In genomic region chr18:79519751-79520472, GRCh38 we compare ENCODE assay signal across 10 cellular contexts.
A peak's percentile ranks its signal among the peaks of the same experiment; 100 is the strongest.
DNase-seq lines count a peak whose midpoint lies in the region; ATAC-seq, FAIRE-seq and TF ChIP-seq lines count a peak whose summit lies in the region.
"Had no signal": no experiment of that assay in that cellular context is flagged by ENCODE, and none has a peak within 500 bp of the region (broad histone marks: within the 10 kb centered on the region; RNA-seq: fewer than 3 reads in every experiment).

No MANE protein-coding gene starts in this region.

- peaks cover 4% of the 10 kb centered on the region for H3K36me3 Mint-ChIP-seq in T-cell
- no peaks in the 10 kb centered on the region for H3K36me3 Mint-ChIP-seq in mesothelial cell of epicardium

- no peaks in the 10 kb centered on the region for H3K9me3 Mint-ChIP-seq in T-cell
- no peaks in the 10 kb centered on the region for H3K9me3 Mint-ChIP-seq in mesothelial cell of epicardium

- ATAC-seq in T-cell (replicated peaks in 1 of 4) (peak in 1 of 4 experiments; percentile 12), K562 (peak; percentile 83), HG03442 (IDR thresholded peaks at IDR 0.05; ENCODE audit: unreplicated experiment) (no peak), psoas muscle (no peak)

- TF ChIP-seq RAD21 in K562 (CRISPR knock-in tag; conservative IDR thresholded peaks at IDR 0.05 in 1 of 2, IDR thresholded peaks at IDR 0.05 in 1 of 2) = no peak

- peaks cover 23% of the 10 kb centered on the region for H3K27me3 ChIP-seq in AG04450 (ENCODE audit: control insufficient read depth, insufficient read depth, low read length)
- H3K27me3 ChIP-seq in K562 (ENCODE audit: control insufficient read depth in 2 of 2, insufficient read depth in 2 of 2, low read length in 2 of 2) = no peaks in the 10 kb centered on the region
- H3K27me3 ChIP-seq in psoas muscle (ENCODE audit: insufficient read depth in 3 of 3, low read length in 2 of 3) = no peaks in the 10 kb centered on the region

- H3K79me2 ChIP-seq in K562 (ENCODE audit: control insufficient read depth, insufficient read depth, low read length) = no peaks in the 10 kb centered on the region

- no peak for DNase-seq in AG04450 (ENCODE audit: low read depth, low spot score)
- peak in 30 of 34 experiments; percentile 23 to 76 (median 54) for DNase-seq in T-cell
- peak; percentile 20 to 66 (median 29) for DNase-seq in K562 (ENCODE audit: extremely low read depth in 1 of 4, low spot score in 3 of 4)
- no peak for DNase-seq in mesothelial cell of epicardium (ENCODE audit: low spot score in 2 of 2, unreplicated experiment in 2 of 2)
- DNase-seq in RWPE1 (ENCODE audit: low spot score) = no peak
- no peak for DNase-seq in AML-193 (lab: John Stamatoyannopoulos, UW)
- no peak for DNase-seq in psoas muscle
- DNase-seq: NCI-H1694 had no signal

- TF ChIP-seq CTCF in AG04450 (IDR thresholded peaks at IDR 0.05; ENCODE audit: low read depth, low read length) = no peak
- TF ChIP-seq CTCF in K562 (IDR thresholded peaks at IDR 0.05 in 2 of 3, conservative IDR thresholded peaks at IDR 0.05 in 1 of 3; ENCODE audit: insufficient read depth in 2 of 3, low read depth in 1 of 3, low read length in 3 of 3) = no peak
- TF ChIP-seq CTCF in mesothelial cell of epicardium (IDR thresholded peaks at IDR 0.05; ENCODE audit: unreplicated experiment) = no peak
- TF ChIP-seq CTCF in RWPE1 (conservative IDR thresholded peaks at IDR 0.05; ENCODE audit: low read depth) = no peak
- TF ChIP-seq CTCF in psoas muscle (IDR thresholded peaks at IDR 0.05) = no peak

- H3K9me1 ChIP-seq in K562 (ENCODE audit: control insufficient read depth, insufficient read depth, low read length) = no peaks in the 10 kb centered on the region

- CTCF ChIA-PET in AG04450 (lab: Charles Lee) (interaction anchor here (1.0 kb wide), 1 partner anchor 8 kb away, joined by 3 read pairs; no protein-coding TSS in a partner anchor), T-cell (lab: Charles Lee) (interaction anchor here in 1 of 2 donors (0.6 kb wide), 1 partner anchor 95 kb away, joined by 3 read pairs; no protein-coding TSS in a partner anchor), K562 (lab: Yijun Ruan, JAX; ENCODE audit: low intra/inter-chr PET ratio) (interaction anchor here (0.6 kb wide), 1 partner anchor 38 kb away, joined by 4 read pairs; no protein-coding TSS in a partner anchor), RWPE1 (lab: Yijun Ruan, JAX) (no interaction called here)

- H3K36me3 ChIP-seq in K562 (ENCODE audit: control insufficient read depth, insufficient read depth, low read length) (no peaks in the 10 kb centered on the region), psoas muscle (ENCODE audit: insufficient read depth in 1 of 2, low read depth in 1 of 2) (no peaks in the 10 kb centered on the region)

- 31% methylated on average over 11 of the region's 37 CpGs for WGBS in K562 (ENCODE audit: insufficient coverage, low coverage, missing lambda C conversion rate)
- 58 to 65% (median 61%) methylated on average over 37 of the region's 37 CpGs for WGBS in psoas muscle, 3 donors

- H3K27ac ChIP-seq in AG04450 (ENCODE audit: low read depth, low read length) (no peak overlapping the region), K562 (ENCODE audit: extremely low read depth, low read depth, low read length) (peak overlapping the region; percentile 64; the same call in 2 of the 3 replicates), RWPE1 (no peak overlapping the region), psoas muscle (no peak overlapping the region)

- H4K20me1 ChIP-seq in K562 (replicated peaks; ENCODE audit: control insufficient read depth, insufficient read depth, low read length) = no peaks in the 10 kb centered on the region

- no TSS peak for BruUV-seq in K562 (replicated peaks; lab: Mats Ljungman, UMichigan)

- peak; percentile 44 for FAIRE-seq in K562 (lab: Jason Lieb, UNC)
- FAIRE-seq: H54 had no signal

- H2AFZ ChIP-seq in K562 (ENCODE audit: low read depth, low read length) = 0 out of 2 replicates have a peak overlapping the region, but pooled peaks have one; percentile 1

- peak; percentile 47; the same call in 1 of the 2 replicates for TF ChIP-seq EP300 in K562 (IDR thresholded peaks at IDR 0.05; ENCODE audit: low read length)

- H3K9ac ChIP-seq in K562 (ENCODE audit: insufficient read depth in 1 of 2, low read depth in 2 of 2, low read length in 2 of 2) = peak overlapping the region; percentile 51 to 80

- H3K27ac Mint-ChIP-seq in T-cell (peak overlapping the region; percentile 91 to 92), mesothelial cell of epicardium (peak overlapping the region; percentile 78)

- H3K4me1 ChIP-seq in K562 (replicated peaks in 1 of 2; ENCODE audit: control insufficient read depth in 2 of 2, insufficient read depth in 2 of 2, low read length in 2 of 2) (peaks cover 12 to 39% of the 10 kb centered on the region in 2 experiments; a peak in 4 of 5 replicates), psoas muscle (peaks cover 7% of the 10 kb centered on the region)

- H3K4me1 Mint-ChIP-seq in T-cell = peaks cover 71 to 91% (median 89%) of the 10 kb centered on the region in 3 donors
- H3K4me1 Mint-ChIP-seq in mesothelial cell of epicardium = peaks cover 19% of the 10 kb centered on the region

- in situ Hi-C loops in K562 (cut with MboI) = no loop called here

- POLR2A ChIA-PET in AG04450 (lab: Yijun Ruan, JAX) = interaction anchor here (0.6 kb wide), 1 partner anchor 124 kb away, joined by 3 read pairs; the partner anchor contains the start of gene NFATC1
- POLR2A ChIA-PET in T-cell (lab: Charles Lee) = interaction anchor here in 1 of 2 donors (1.6 kb wide), 1 partner anchor 12 kb away, joined by 8 read pairs; no protein-coding TSS in a partner anchor
- POLR2A ChIA-PET in K562 (lab: Yijun Ruan, JAX) = interaction anchor here (0.6 to 1.1 kb wide), 4 partner anchors 40 to 708 kb away, joined by 3 to 5 read pairs (median 3); no protein-coding TSS in a partner anchor
- POLR2A ChIA-PET in RWPE1 (lab: Yijun Ruan, JAX; ENCODE audit: low non-redundant PET) = no interaction called here

- H3K27me3 Mint-ChIP-seq in T-cell = no peaks in the 10 kb centered on the region
- peaks cover 5% of the 10 kb centered on the region for H3K27me3 Mint-ChIP-seq in mesothelial cell of epicardium (ENCODE audit: low read depth)

- intact Hi-C loops in K562 (cut with micrococcal nuclease) = no loop called here
- intact Hi-C loops in psoas muscle (cut with DNase I) = no loop called here

- H3K4me3 Mint-ChIP-seq in T-cell (peak overlapping the region; percentile 69 to 86 (median 71)), mesothelial cell of epicardium (peak overlapping the region; percentile 48)

- H3K9me3 ChIP-seq in AG04450 (ENCODE audit: control insufficient read depth, insufficient read depth, low read length) (peaks cover 16% of the 10 kb centered on the region), K562 (replicated peaks; ENCODE audit: control insufficient read depth, insufficient read depth, low read depth, low read length) (no peaks in the 10 kb centered on the region), psoas muscle (no peaks in the 10 kb centered on the region)

- H3K4me3 ChIP-seq in AG04450 (ENCODE audit: low read depth, low read length) (0 out of 2 replicates have a peak overlapping the region, but pooled peaks have one; percentile 13), K562 (peak overlapping the region; percentile 19), psoas muscle (no peak overlapping the region)

- H3K4me2 ChIP-seq in K562 (ENCODE audit: insufficient read depth, low read length) = peak overlapping the region; percentile 58

- TF ChIP-seq POLR2A in K562 (conservative IDR thresholded peaks at IDR 0.05) = no peak

TF ChIP-seq in K562, 482 proteins besides CTCF, POLR2A, EP300 and RAD21 (continues in another document):
- TF ChIP-seq NCOA2 (IDR thresholded peaks at IDR 0.05; ENCODE audit: partially characterized antibody in 2 of 2) (no peak), RUNX1 (IDR thresholded peaks at IDR 0.05; ENCODE audit: low read depth) (no peak), CBFA2T2 (conservative IDR thresholded peaks at IDR 0.05) (peak; percentile 46), KLF1 (tag; IDR thresholded peaks at IDR 0.05) (no peak), ZNF592 (IDR thresholded peaks at IDR 0.05) (no peak), ZNF561 (CRISPR knock-in tag; conservative IDR thresholded peaks at IDR 0.05) (no peak), RBFOX2 (IDR thresholded peaks at IDR 0.05; ENCODE audit: low read depth, low read length) (peak; percentile 63; the same call in 1 of the 2 replicates)

Comparison
In these comparisons a context has a peak if more than half of its experiments do, and no peak if none do; other contexts are left out.
1. DNase-seq: peak in T-cell (30 of 34) and K562 (4 of 4); none in AG04450 (single experiment), mesothelial cell of epicardium (0 of 2), RWPE1 (single experiment), AML-193 (0 of 2) and psoas muscle (0 of 2).